In the genomic region with DNA sequence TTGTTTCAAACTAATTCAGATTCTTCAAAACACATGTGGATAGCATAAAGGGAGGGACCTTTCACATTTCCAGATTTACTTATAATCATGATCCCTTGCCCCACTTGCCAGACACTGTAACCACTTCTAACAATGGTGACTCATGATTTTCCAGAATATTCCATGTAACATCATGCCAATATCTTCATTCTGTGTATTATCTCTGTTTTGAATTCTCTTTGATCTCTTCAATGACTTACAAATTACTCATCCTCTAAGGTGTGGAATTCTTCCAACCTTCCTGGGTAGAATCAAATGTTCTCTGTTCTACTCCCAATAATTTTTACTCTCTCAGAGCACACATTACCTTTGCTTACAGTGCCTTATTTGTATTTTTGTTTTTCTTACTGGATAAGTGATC, we compare ENCODE assay signal across 2 cellular contexts.
TF ChIP-seq lines count a peak whose summit lies in the region.

No MANE protein-coding gene starts in this region.

TF ChIP-seq in HepG2, 621 proteins besides CTCF, POLR2A, EP300 and RAD21 (continued from another document):
- TF ChIP-seq ZNF205 (CRISPR knock-in tag; IDR thresholded peaks at IDR 0.05) (no peak), HNRNPH1 (optimal IDR thresholded peaks at IDR 0.05; ENCODE audit: low read depth, low read length) (no peak), ZBTB8A (CRISPR knock-in tag; IDR thresholded peaks at IDR 0.05; ENCODE audit: borderline replicate concordance, low read depth) (no peak), CEBPG (CRISPR knock-in tag; IDR thresholded peaks at IDR 0.05) (no peak), SP140L (CRISPR knock-in tag; IDR thresholded peaks at IDR 0.05; ENCODE audit: borderline replicate concordance) (no peak), MEF2D (CRISPR knock-in tag; IDR thresholded peaks at IDR 0.05) (no peak), ZBTB7A (CRISPR knock-in tag; IDR thresholded peaks at IDR 0.05) (no peak)
- TF ChIP-seq, protein P1, sequence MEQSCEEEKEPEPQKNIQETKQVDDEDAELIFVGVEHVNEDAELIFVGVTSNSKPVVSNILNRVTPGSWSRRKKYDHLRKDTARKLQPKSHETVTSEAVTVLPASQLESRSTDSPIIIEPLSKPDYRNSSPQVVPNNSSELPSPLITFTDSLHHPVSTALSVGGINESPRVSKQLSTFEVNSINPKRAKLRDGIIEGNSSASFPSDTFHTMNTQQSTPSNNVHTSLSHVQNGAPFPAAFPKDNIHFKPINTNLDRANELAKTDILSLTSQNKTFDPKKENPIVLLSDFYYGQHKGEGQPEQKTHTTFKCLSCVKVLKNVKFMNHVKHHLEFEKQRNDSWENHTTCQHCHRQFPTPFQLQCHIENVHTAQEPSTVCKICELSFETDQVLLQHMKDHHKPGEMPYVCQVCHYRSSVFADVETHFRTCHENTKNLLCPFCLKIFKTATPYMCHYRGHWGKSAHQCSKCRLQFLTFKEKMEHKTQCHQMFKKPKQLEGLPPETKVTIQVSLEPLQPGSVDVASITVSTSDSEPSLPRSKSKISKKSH (CRISPR knock-in tag; IDR thresholded peaks at IDR 0.05; ENCODE audit: borderline replicate concordance) = no peak

TF ChIP-seq in SK-N-SH, 30 proteins besides CTCF, POLR2A, EP300 and RAD21 (continued from another document):
- TF ChIP-seq, protein P2, sequence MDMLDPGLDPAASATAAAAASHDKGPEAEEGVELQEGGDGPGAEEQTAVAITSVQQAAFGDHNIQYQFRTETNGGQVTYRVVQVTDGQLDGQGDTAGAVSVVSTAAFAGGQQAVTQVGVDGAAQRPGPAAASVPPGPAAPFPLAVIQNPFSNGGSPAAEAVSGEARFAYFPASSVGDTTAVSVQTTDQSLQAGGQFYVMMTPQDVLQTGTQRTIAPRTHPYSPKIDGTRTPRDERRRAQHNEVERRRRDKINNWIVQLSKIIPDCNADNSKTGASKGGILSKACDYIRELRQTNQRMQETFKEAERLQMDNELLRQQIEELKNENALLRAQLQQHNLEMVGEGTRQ (IDR thresholded peaks at IDR 0.05; ENCODE audit: borderline replicate concordance, low read depth, low read length) = no peak
- TF ChIP-seq, protein P3, sequence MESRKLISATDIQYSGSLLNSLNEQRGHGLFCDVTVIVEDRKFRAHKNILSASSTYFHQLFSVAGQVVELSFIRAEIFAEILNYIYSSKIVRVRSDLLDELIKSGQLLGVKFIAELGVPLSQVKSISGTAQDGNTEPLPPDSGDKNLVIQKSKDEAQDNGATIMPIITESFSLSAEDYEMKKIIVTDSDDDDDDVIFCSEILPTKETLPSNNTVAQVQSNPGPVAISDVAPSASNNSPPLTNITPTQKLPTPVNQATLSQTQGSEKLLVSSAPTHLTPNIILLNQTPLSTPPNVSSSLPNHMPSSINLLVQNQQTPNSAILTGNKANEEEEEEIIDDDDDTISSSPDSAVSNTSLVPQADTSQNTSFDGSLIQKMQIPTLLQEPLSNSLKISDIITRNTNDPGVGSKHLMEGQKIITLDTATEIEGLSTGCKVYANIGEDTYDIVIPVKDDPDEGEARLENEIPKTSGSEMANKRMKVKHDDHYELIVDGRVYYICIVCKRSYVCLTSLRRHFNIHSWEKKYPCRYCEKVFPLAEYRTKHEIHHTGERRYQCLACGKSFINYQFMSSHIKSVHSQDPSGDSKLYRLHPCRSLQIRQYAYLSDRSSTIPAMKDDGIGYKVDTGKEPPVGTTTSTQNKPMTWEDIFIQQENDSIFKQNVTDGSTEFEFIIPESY (IDR thresholded peaks at IDR 0.05; ENCODE audit: borderline replicate concordance, low read depth) = no peak
- TF ChIP-seq JUND (IDR thresholded peaks at IDR 0.05) (no peak), RXRA (IDR thresholded peaks at IDR 0.05; ENCODE audit: borderline replicate concordance, low read depth) (no peak), GABPA (IDR thresholded peaks at IDR 0.05; ENCODE audit: low read depth) (no peak), MEF2A (IDR thresholded peaks at IDR 0.05; ENCODE audit: borderline replicate concordance, low read depth) (no peak), POLR2AphosphoS5 (IDR thresholded peaks at IDR 0.05; ENCODE audit: low read depth, low read length) (no peak), EZH2phosphoT487 (IDR thresholded peaks at IDR 0.05; ENCODE audit: borderline replicate concordance, low read depth) (no peak), FOXM1 (IDR thresholded peaks at IDR 0.05; ENCODE audit: low read depth) (no peak), TEAD4 (IDR thresholded peaks at IDR 0.05; ENCODE audit: borderline replicate concordance, insufficient read depth) (no peak), TAF1 (IDR thresholded peaks at IDR 0.05; ENCODE audit: borderline replicate concordance, low read depth, low read length) (no peak), FOXJ3 (CRISPR knock-in tag; IDR thresholded peaks at IDR 0.05) (no peak), CHD2 (IDR thresholded peaks at IDR 0.05; ENCODE audit: low read length, partially characterized antibody) (no peak)
